In the genomic region with DNA sequence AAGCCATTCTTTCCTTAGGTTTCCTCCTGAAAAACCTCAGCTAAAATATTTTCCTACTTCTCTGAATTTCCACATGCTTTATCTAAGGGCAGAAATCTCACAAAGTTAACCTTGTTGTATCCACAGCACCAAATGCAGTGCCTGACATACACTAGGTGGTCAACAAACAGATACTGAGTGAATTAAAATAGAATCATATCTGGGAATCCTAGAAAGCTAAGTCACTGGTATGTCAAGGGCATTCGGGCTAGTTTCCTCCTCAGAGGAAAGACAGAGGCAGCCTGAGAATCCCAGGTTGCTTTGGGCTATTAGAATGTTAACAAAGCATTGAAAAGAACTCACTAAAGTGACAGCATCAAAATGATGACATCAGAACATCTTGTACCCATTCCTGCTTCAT, we compare ENCODE assay signal across 27 cellular contexts.
"Had no signal": no experiment of that assay in that cellular context is flagged by ENCODE, and none has a peak within 500 bp of the region (broad histone marks: within the 10 kb centered on the region; RNA-seq: fewer than 3 reads in every experiment).

No MANE protein-coding gene starts in this region.

- H3K9me3 ChIP-seq: pancreas, prostate gland, right atrium auricular region, spleen, thoracic aorta, thyroid gland, tibial nerve, upper lobe of left lung, vagina had no signal

- H3K27ac ChIP-seq: neural progenitor cell, pancreas, prostate gland, spleen, thoracic aorta, thyroid gland, tibial nerve, upper lobe of left lung, vagina had no signal

- H3K4me3 ChIP-seq: neural progenitor cell, pancreas, prostate gland, right atrium auricular region, skin epidermis, smooth muscle cell, spleen, thoracic aorta, thyroid gland, tibial nerve, upper lobe of left lung, vagina had no signal

- H3K36me3 ChIP-seq: neural progenitor cell, pancreas, prostate gland, right atrium auricular region, spleen, thoracic aorta, thyroid gland, tibial nerve, upper lobe of left lung, vagina had no signal

- ATAC-seq: naive thymus-derived CD4-positive, alpha-beta T cell; natural killer cell; pancreas; sciatic nerve; stimulated activated memory B cell treated with anti-CD40 and anti-IgM and Interleukin-4, amounts not matched to agents 10 μg/mL and 1 μg/mL and 100 μg/mL, for 72 hours; stimulated activated naive CD8-positive, alpha-beta T cell treated with anti-CD3 and anti-CD28 coated beads, Interleukin-15, amount 100 ng/mL, for 72 hours; stimulated activated naive CD8-positive, alpha-beta T cell treated with anti-CD3 and anti-CD28 coated beads, Interleukin-15, Interleukin-2, amounts not matched to agents 100 U/mL and 50 U/mL, for 24 hours had no signal

- DNase-seq: naive thymus-derived CD4-positive, alpha-beta T cell; natural killer cell; pancreas; retina; spleen; stimulated activated CD4-positive, alpha-beta T cell treated with anti-CD3 and anti-CD28 coated beads, Interleukin-12 subunit alpha, Interleukin-12 subunit beta, amount 100 ng/mL, for 4 hours; stimulated activated CD4-positive, alpha-beta T cell treated with anti-CD3 and anti-CD28 coated beads, Interleukin-1b, Interleukin-23, amount 100 ng/mL, for 48 hours; stimulated activated CD4-positive, alpha-beta T cell treated with anti-CD3 and anti-CD28 coated beads, Interleukin-4, amount 100 ng/mL, for 1 hour; stimulated activated CD4-positive, alpha-beta T cell treated with anti-CD3 and anti-CD28 coated beads, Interleukin-4, amount 100 ng/mL, for 4 hours; stimulated activated CD8-positive, alpha-beta memory T cell treated with anti-CD3 and anti-CD28 coated beads, Interleukin-4, amount 100 ng/mL, for 48 hours; stimulated activated naive CD4-positive, alpha-beta T cell; stimulated activated naive CD8-positive, alpha-beta T cell treated with anti-CD3 and anti-CD28 coated beads, Interleukin-15, amount 100 ng/mL, for 72 hours; stimulated activated naive CD8-positive, alpha-beta T cell treated with anti-CD3 and anti-CD28 coated beads, Interleukin-15, Interleukin-2, amounts not matched to agents 100 U/mL and 50 U/mL, for 24 hours; substantia nigra; thyroid gland; trophoblast cell; upper lobe of left lung had no signal

- H3K27me3 ChIP-seq: neural progenitor cell, pancreas, right atrium auricular region, thyroid gland, tibial nerve, upper lobe of left lung, vagina had no signal

- H3K4me1 ChIP-seq: neural progenitor cell, pancreas, prostate gland, spleen, thyroid gland, tibial nerve, upper lobe of left lung, vagina had no signal
